Comparison of ENCODE assay signal across 33 cellular contexts in the genomic region with DNA sequence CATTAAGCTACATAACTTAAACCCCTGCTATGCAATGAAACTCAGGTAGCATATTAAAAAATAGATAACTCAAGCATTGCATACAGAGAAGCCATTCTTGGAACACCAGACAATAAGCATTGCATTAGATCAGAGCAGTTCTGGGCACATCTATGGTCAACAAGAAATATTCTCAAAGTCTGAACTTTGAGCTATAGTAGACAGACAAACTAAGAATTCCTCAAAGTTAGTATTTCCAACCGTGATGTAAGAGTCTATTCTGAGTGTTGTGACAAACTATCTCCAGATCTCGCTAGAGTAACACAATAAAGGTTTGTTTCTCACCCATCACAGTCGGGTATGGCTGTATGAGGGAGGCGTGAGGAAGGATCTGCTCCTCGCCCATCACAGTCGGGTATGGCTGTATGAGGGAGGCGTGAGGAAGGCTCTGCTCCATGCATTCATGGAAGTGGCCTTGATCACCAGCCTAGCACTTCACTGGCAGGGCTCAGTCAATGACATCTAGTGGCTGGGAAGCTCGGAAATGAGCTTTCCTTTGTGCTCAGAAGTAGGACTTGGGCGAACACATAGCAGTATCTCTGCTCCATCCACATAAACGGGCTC.
"Had no signal": no experiment of that assay in that cellular context is flagged by ENCODE, and none has a peak within 500 bp of the region (broad histone marks: within the 10 kb centered on the region; RNA-seq: fewer than 3 reads in every experiment).

No MANE protein-coding gene starts in this region.

- DNase-seq: activated CD4-positive, alpha-beta T cell treated with anti-CD3 and anti-CD28 coated beads, Interleukin-2, amount 10 ng/mL, durations not matched to agents 24 days and 14 days; activated CD4-positive, alpha-beta T cell treated with anti-CD3 and anti-CD28 coated beads, Interleukin-2, amount 50 U/mL, for 4 hours; activated CD8-positive, alpha-beta T cell treated with anti-CD3 and anti-CD28 coated beads for 36 hours; activated effector memory CD4-positive, alpha-beta T cell treated with anti-CD3 and anti-CD28 coated beads, Interleukin-2, amount 50 U/mL, for 16 hours; activated naive CD4-positive, alpha-beta T cell; activated naive CD4-positive, alpha-beta T cell treated with anti-CD3 and anti-CD28 coated beads, Interleukin-2, amount 50 U/mL, for 16 hours; activated naive CD8-positive, alpha-beta T cell treated with anti-CD3 and anti-CD28 coated beads for 36 hours; activated T-cell treated with anti-CD3 and anti-CD28 coated beads, Interleukin-2, amount 50 U/mL, for 1 hour; activated T-cell treated with anti-CD3 and anti-CD28 coated beads, Interleukin-2, amount 50 U/mL, for 72 hours; amniotic stem cell; aorta; body of pancreas; caudate nucleus; cerebellar nuclear complex; NCI-H1092 treated with DMSO at 0.1 percent for 48 hours; NCI-H1417; NCI-H146; NCI-H187; NCI-H2029 treated with DMSO at 0.1 percent for 48 hours; NCI-H2107; NCI-H2171; NCI-H510A; NCI-H526; NCI-H748 treated with DMSO at 0.1 percent for 48 hours; NK-92 treated with Interleukin-12 subunit alpha and Interleukin-12 subunit beta, amount 100 ng/mL, for 24 hours; Right ventricle myocardium superior; SJCRH30; T1000; WERI-Rb-1 had no signal

- H3K4me3 ChIP-seq: body of pancreas, breast epithelium, SJCRH30, SK-N-MC had no signal

- H3K4me1 ChIP-seq: breast epithelium, SJCRH30 had no signal

- ATAC-seq: activated CD8-positive, alpha-beta T cell treated with anti-CD3 and anti-CD28 coated beads for 36 hours; activated T-cell treated with anti-CD3 and anti-CD28 coated beads, Interleukin-2, amount 50 U/mL, for 72 hours; activated T-helper 17 cell treated with anti-CD3 and anti-CD28 coated beads, Interleukin-2, amount 50 U/mL, for 72 hours; body of pancreas had no signal

- H3K9ac ChIP-seq: KMS-11 had no signal

- H3K27ac ChIP-seq: body of pancreas, breast epithelium, KMS-11, SJCRH30, SK-N-MC, WERI-Rb-1 had no signal

- H3K9me3 ChIP-seq: body of pancreas, breast epithelium, SJCRH30 had no signal

- H3K4me2 ChIP-seq: KMS-11 had no signal

- H3K36me3 ChIP-seq: breast epithelium, SJCRH30, WERI-Rb-1 had no signal

- H3K27me3 ChIP-seq: body of pancreas, breast epithelium, SJCRH30 had no signal
